25 cellular contexts compared by ENCODE assay signal in genomic region chr4:1751919-1752283, GRCh38. TPM values are rescaled to one million over a fixed set of nuclear protein-coding genes. Genes with fewer than 3 reads are reported as not detected.
DNase-seq lines count a peak whose midpoint lies in the region; ATAC-seq, FAIRE-seq and TF ChIP-seq lines count a peak whose summit lies in the region.
"Had no signal": no experiment of that assay in that cellular context is flagged by ENCODE, and none has a peak within 500 bp of the region (broad histone marks: within the 10 kb centered on the region; RNA-seq: fewer than 3 reads in every experiment).

No MANE protein-coding gene starts in this region.

- peak overlapping the region; percentile 68 for H3K9ac ChIP-seq in keratinocyte (ENCODE audit: control insufficient read depth, extremely low read depth, insufficient read depth, low read length)
- H3K9ac ChIP-seq: KMS-11 had no signal

- H3K27ac ChIP-seq in HEK293 (ENCODE audit: extremely low read depth, low read depth, low read length) (no peak overlapping the region), RWPE2 (ENCODE audit: poor library complexity, severe bottlenecking) (peak overlapping the region; percentile 72), keratinocyte (ENCODE audit: control insufficient read depth, insufficient read depth, low read length) (peak overlapping the region; percentile 70), ascending aorta (no peak overlapping the region)
- H3K27ac ChIP-seq: KMS-11, WERI-Rb-1 had no signal

- CTCF ChIA-PET in HEK293 (lab: Yijun Ruan, JAX): interaction anchor here (0.6 to 2.1 kb wide), 3 partner anchors 27 to 59 kb away, joined by 3 to 7 read pairs (median 6); no protein-coding TSS in a partner anchor

- H3K4me1 ChIP-seq in HEK293 (ENCODE audit: control insufficient read depth, insufficient read depth, low read length) (no peaks in the 10 kb centered on the region), RWPE2 (ENCODE audit: insufficient read depth, poor library complexity, severe bottlenecking) (peaks cover 14% of the 10 kb centered on the region), keratinocyte (ENCODE audit: control insufficient read depth, extremely low read depth, insufficient read depth, low read length) (peaks cover 47% of the 10 kb centered on the region), ascending aorta (peaks cover 0 to 2% of the 10 kb centered on the region in 2 donors)
- H3K4me1 ChIP-seq: HAP-1 had no signal

- H3K4me3 ChIP-seq in HEK293 (ENCODE audit: low read depth, low read length) (no peak overlapping the region), RWPE2 (ENCODE audit: severe bottlenecking) (no peak overlapping the region), keratinocyte (ENCODE audit: control insufficient read depth in 2 of 3, extremely low read depth in 1 of 3, insufficient read depth in 2 of 3, low read depth in 1 of 3, low read length in 3 of 3) (peak overlapping the region in 1 of 3 experiments; percentile 45), ascending aorta (no peak overlapping the region)
- H3K4me3 ChIP-seq: HAP-1 had no signal

- ATAC-seq in RWPE2 (ENCODE audit: low read depth) (peak; percentile 33), sciatic nerve (peak; percentile 7), GM18867 (IDR thresholded peaks at IDR 0.05; ENCODE audit: unreplicated experiment) (no peak)
- ATAC-seq: Right ventricle myocardium inferior; stimulated activated memory B cell treated with anti-CD40 and anti-IgM and Interleukin-4, amounts not matched to agents 10 μg/mL and 1 μg/mL and 100 μg/mL, for 72 hours had no signal

- intact Hi-C loops in sciatic nerve (cut with DNase I) (loop anchor here (5.0 kb wide), 1 partner anchor 55 kb away; no protein-coding TSS in a partner anchor), ascending aorta (cut with DNase I) (no loop called here)

- peak overlapping the region; percentile 54 for H2AFZ ChIP-seq in keratinocyte (ENCODE audit: control insufficient read depth, low read length)

- no peaks in the 10 kb centered on the region for H4K20me1 ChIP-seq in keratinocyte (ENCODE audit: control insufficient read depth, extremely low read depth, insufficient read depth, low read length)

- no peak for TF ChIP-seq CTCF in HEK293 (tag by site-specific recombination; IDR thresholded peaks at IDR 0.05)
- no peak for TF ChIP-seq CTCF in RWPE2 (IDR thresholded peaks at IDR 0.05; ENCODE audit: poor library complexity, severe bottlenecking)
- TF ChIP-seq CTCF in keratinocyte (optimal IDR thresholded peaks at IDR 0.05 in 1 of 3, IDR thresholded peaks at IDR 0.05 in 1 of 3, conservative IDR thresholded peaks at IDR 0.05 in 1 of 3; ENCODE audit: extremely low read depth in 1 of 3, insufficient read depth in 2 of 3, low read length in 3 of 3): no peak
- no peak for TF ChIP-seq CTCF in ascending aorta (IDR thresholded peaks at IDR 0.05)

- no peaks in the 10 kb centered on the region for H3K79me2 ChIP-seq in keratinocyte (ENCODE audit: control insufficient read depth, insufficient read depth, low read length)

- H3K9me1 ChIP-seq in keratinocyte (ENCODE audit: control insufficient read depth, extremely low read depth, insufficient read depth, low read length): no peaks in the 10 kb centered on the region

- H3K4me2 ChIP-seq in keratinocyte (ENCODE audit: control insufficient read depth, extremely low read depth, insufficient read depth, low read depth, low read length): peak overlapping the region; percentile 77
- H3K4me2 ChIP-seq: KMS-11 had no signal

- H3K27me3 ChIP-seq in RWPE2 (ENCODE audit: insufficient read depth, poor library complexity, severe bottlenecking) (no peaks in the 10 kb centered on the region), keratinocyte (ENCODE audit: control insufficient read depth, extremely low read depth, insufficient read depth, low read length) (no peaks in the 10 kb centered on the region), ascending aorta (no peaks in the 10 kb centered on the region)

- no peak for FAIRE-seq in keratinocyte (lab: Jason Lieb, UNC)
- FAIRE-seq: GM19239, kidney had no signal

- POLR2A ChIA-PET in HEK293 (lab: Yijun Ruan, JAX): no interaction called here

- DNase-seq in RWPE2 (ENCODE audit: low spot score) (no peak), keratinocyte (ENCODE audit: low read depth, low spot score) (no peak), sciatic nerve (ENCODE audit: low spot score) (no peak), globus pallidus (ENCODE audit: low spot score) (no peak), ascending aorta (ENCODE audit: low spot score in 2 of 2) (no peak), NCI-H510A treated with DMSO at 0.1 percent for 48 hours (lab: John Stamatoyannopoulos, UW) (no peak)
- DNase-seq: activated gamma-delta T cell treated with Interleukin-2 at 50 U/mL for 16 hours; DMS153; head of caudate nucleus; kidney; NCI-H1417 treated with DMSO at 0.1 percent for 48 hours; NCI-H2081 treated with DMSO at 0.1 percent for 48 hours; NCI-H446; NCI-H82; posterior cingulate gyrus; stimulated activated CD4-positive, alpha-beta T cell treated with anti-CD3 and anti-CD28 coated beads, Interleukin-4, amount 100 ng/mL, for 4 hours; T-helper 9 cell; WERI-Rb-1 had no signal

- H3K9me3 ChIP-seq in HEK293 (ENCODE audit: control insufficient read depth, insufficient read depth, low read depth, low read length): no peaks in the 10 kb centered on the region
- H3K9me3 ChIP-seq in RWPE2 (ENCODE audit: severe bottlenecking): no peaks in the 10 kb centered on the region
- no peaks in the 10 kb centered on the region for H3K9me3 ChIP-seq in keratinocyte (ENCODE audit: control insufficient read depth, low read depth, low read length)
- no peaks in the 10 kb centered on the region for H3K9me3 ChIP-seq in ascending aorta
- H3K9me3 ChIP-seq: HAP-1 had no signal

- H3K36me3 ChIP-seq in HEK293 (ENCODE audit: control insufficient read depth in 2 of 2, insufficient read depth in 1 of 2, low read length in 2 of 2) (no peaks in the 10 kb centered on the region), RWPE2 (ENCODE audit: low read depth) (no peaks in the 10 kb centered on the region), keratinocyte (ENCODE audit: control insufficient read depth in 2 of 2, extremely low read depth in 1 of 2, insufficient read depth in 2 of 2, low read length in 2 of 2) (no peaks in the 10 kb centered on the region), ascending aorta (no peaks in the 10 kb centered on the region)
- H3K36me3 ChIP-seq: HAP-1, WERI-Rb-1 had no signal

- dilution Hi-C loops in keratinocyte (cut with MboI; ENCODE audit: extremely low pct_ligation_motif_present, low sequenced_read_pairs): no loop called here

TF ChIP-seq in HEK293, 187 proteins besides CTCF, POLR2A, EP300 and RAD21 (continues in another document):
- TF ChIP-seq ZNF184 (tag by site-specific recombination; IDR thresholded peaks at IDR 0.05) (no peak), ZNF23 (tag by site-specific recombination; IDR thresholded peaks at IDR 0.05; ENCODE audit: borderline replicate concordance) (no peak), ZNF664 (tag by site-specific recombination; IDR thresholded peaks at IDR 0.05) (no peak), ZNF146 (tag by site-specific recombination; IDR thresholded peaks at IDR 0.05) (no peak), SP2 (tag by site-specific recombination; IDR thresholded peaks at IDR 0.05) (peak; percentile 6; the same call in 1 of the 2 replicates), ZNF670 (tag by site-specific recombination; IDR thresholded peaks at IDR 0.05; ENCODE audit: low read depth) (no peak)

RNA-seq across cellular contexts. Expression of gene TACC3, which starts 30.6 kb away (rescaled TPM):
- 4.3 to 31.4 TPM (median 19.1 TPM) in 3 replicates for polyA plus RNA-seq in keratinocyte
- 0.94 TPM for polyA plus RNA-seq in keratinocyte (2011; ENCODE audit: low read depth)
- 7.5 and 8.6 TPM in 2 replicates for polyA plus RNA-seq in keratinocyte (2011; cell fraction: cytosol; rRNA removed)
- 13.9 and 19.4 TPM in 2 replicates for polyA plus RNA-seq in keratinocyte (2011; cell fraction: nucleus; rRNA removed)
- polyA plus RNA-seq in keratinocyte (2012; ENCODE audit: low replicate concordance): 2.1 and 37.1 TPM in 2 replicates
- 3.8 to 33.5 TPM (median 10.3 TPM) in 3 replicates for polyA minus RNA-seq in keratinocyte
- 5.8 TPM for polyA minus RNA-seq in keratinocyte (2011; cell fraction: cytosol; rRNA and poly(A)+ RNA removed)
- 4.2 and 4.9 TPM in 2 replicates for polyA minus RNA-seq in keratinocyte (2011; cell fraction: nucleus; rRNA and poly(A)+ RNA removed)
- 9.9 TPM for total RNA-seq in sciatic nerve
- total RNA-seq in ascending aorta: 2.7 TPM

RNA-seq across cellular contexts. Expression of gene TMEM129, which starts 30.8 kb away (rescaled TPM):
- polyA plus RNA-seq in keratinocyte: 11.7 to 30.0 TPM (median 15.3 TPM) in 3 replicates
- polyA plus RNA-seq in keratinocyte (2011; ENCODE audit: low read depth): 2.8 TPM
- polyA plus RNA-seq in keratinocyte (2011; cell fraction: cytosol; rRNA removed): 12.4 and 25.7 TPM in 2 replicates
- polyA plus RNA-seq in keratinocyte (2011; cell fraction: nucleus; rRNA removed): 28.0 and 46.3 TPM in 2 replicates
- polyA plus RNA-seq in keratinocyte (2012; ENCODE audit: low replicate concordance): 16.9 and 20.4 TPM in 2 replicates
- polyA minus RNA-seq in keratinocyte: 11.0 to 21.0 TPM (median 16.6 TPM) in 3 replicates
- polyA minus RNA-seq in keratinocyte (2011; cell fraction: cytosol; rRNA and poly(A)+ RNA removed): 50.3 TPM
- 24.2 and 26.2 TPM in 2 replicates for polyA minus RNA-seq in keratinocyte (2011; cell fraction: nucleus; rRNA and poly(A)+ RNA removed)
- total RNA-seq in sciatic nerve: 24.1 TPM
- total RNA-seq in ascending aorta: 192 TPM

RNA-seq across cellular contexts. Expression of gene SLBP, which starts 39.8 kb away (rescaled TPM):
- polyA plus RNA-seq in keratinocyte: 52.1 to 90.6 TPM (median 77.1 TPM) in 3 replicates
- 90.5 TPM for polyA plus RNA-seq in keratinocyte (2011; ENCODE audit: low read depth)
- polyA plus RNA-seq in keratinocyte (2011; cell fraction: cytosol; rRNA removed): 49.3 and 96.3 TPM in 2 replicates
- polyA plus RNA-seq in keratinocyte (2011; cell fraction: nucleus; rRNA removed): 55.1 and 65.4 TPM in 2 replicates
- 51.6 and 51.8 TPM in 2 replicates for polyA plus RNA-seq in keratinocyte (2012; ENCODE audit: low replicate concordance)
- polyA minus RNA-seq in keratinocyte: 14.2 to 44.1 TPM (median 24.5 TPM) in 3 replicates
- polyA minus RNA-seq in keratinocyte (2011; cell fraction: cytosol; rRNA and poly(A)+ RNA removed): 50.6 TPM
- 22.2 and 27.8 TPM in 2 replicates for polyA minus RNA-seq in keratinocyte (2011; cell fraction: nucleus; rRNA and poly(A)+ RNA removed)
- 23.2 TPM for total RNA-seq in sciatic nerve
- 218 TPM for total RNA-seq in ascending aorta

RNA-seq across cellular contexts. Expression of gene FGFR3, which starts 41.2 kb away (rescaled TPM):
- 26.4 to 109 TPM (median 45.2 TPM) in 3 replicates for polyA plus RNA-seq in keratinocyte
- polyA plus RNA-seq in keratinocyte (2011; ENCODE audit: low read depth): 11.8 TPM
- 7.4 and 22.2 TPM in 2 replicates for polyA plus RNA-seq in keratinocyte (2011; cell fraction: cytosol; rRNA removed)
- 81.0 and 130 TPM in 2 replicates for polyA plus RNA-seq in keratinocyte (2011; cell fraction: nucleus; rRNA removed)
- polyA plus RNA-seq in keratinocyte (2012; ENCODE audit: low replicate concordance): 21.7 and 47.7 TPM in 2 replicates
- polyA minus RNA-seq in keratinocyte: 23.6 to 54.4 TPM (median 30.3 TPM) in 3 replicates
- 159 TPM for polyA minus RNA-seq in keratinocyte (2011; cell fraction: cytosol; rRNA and poly(A)+ RNA removed)
- 142 and 169 TPM in 2 replicates for polyA minus RNA-seq in keratinocyte (2011; cell fraction: nucleus; rRNA and poly(A)+ RNA removed)
- total RNA-seq in sciatic nerve: 5.4 TPM
- 3.7 TPM for total RNA-seq in ascending aorta

Comparison
In these comparisons a context has a peak if more than half of its experiments do, and no peak if none do; other contexts are left out.
1. H3K27ac ChIP-seq: peak in RWPE2 (single experiment) and keratinocyte (single experiment); none in HEK293 (single experiment) and ascending aorta (0 of 2).